Comparison of ENCODE assay signal across 1 cellular context in the genomic region with DNA sequence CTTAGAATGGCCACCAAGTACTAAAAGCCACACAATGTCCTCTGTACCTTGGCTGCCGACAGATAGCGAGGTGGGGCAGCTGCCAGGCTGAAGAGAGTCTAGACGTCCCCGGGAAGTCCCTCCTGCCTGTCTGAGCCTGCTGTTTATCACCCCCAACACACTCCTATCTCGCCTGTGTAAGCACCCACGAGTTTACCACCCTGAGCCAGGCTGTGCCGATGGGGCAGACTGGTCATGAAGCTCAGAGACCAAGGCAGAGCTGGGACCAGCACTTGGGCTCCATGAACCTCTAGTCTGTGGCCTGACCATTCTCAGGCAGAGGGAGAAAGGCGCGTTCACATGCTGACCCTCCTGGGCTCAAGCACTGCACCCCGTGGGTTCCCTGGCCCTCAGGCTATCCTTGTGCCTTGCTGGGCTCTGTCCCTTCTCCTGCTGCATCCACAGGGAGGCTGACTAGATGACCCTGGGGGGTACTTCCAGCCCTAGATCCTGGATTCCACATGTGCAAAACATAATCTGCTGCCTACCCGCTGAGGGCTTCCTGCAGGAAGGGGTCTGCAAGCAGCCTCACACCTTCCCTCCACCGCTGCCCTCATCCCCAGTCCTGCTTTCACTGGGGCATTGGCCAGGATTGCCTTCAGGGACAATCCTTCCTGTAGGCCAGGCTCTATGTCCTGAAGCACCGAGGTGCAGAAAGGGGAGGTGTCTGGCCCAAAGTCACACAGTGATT.
TF ChIP-seq lines count a peak whose summit lies in the region.

No MANE protein-coding gene starts in this region.

TF ChIP-seq in GM12878, 131 proteins besides CTCF, POLR2A, EP300 and RAD21:
- no peak for TF ChIP-seq HCFC1 (IDR thresholded peaks at IDR 0.05; ENCODE audit: low read length)
